In genomic region chr16:87627542-87628245, GRCh38 we compare ENCODE assay signal across 1 cellular context.
TF ChIP-seq lines count a peak whose summit lies in the region.

No MANE protein-coding gene starts in this region.

TF ChIP-seq in GM23338, 12 proteins besides CTCF, POLR2A, EP300 and RAD21 (continued from another document):
- no peak for TF ChIP-seq NANOG (IDR thresholded peaks at IDR 0.05; ENCODE audit: borderline replicate concordance)
- TF ChIP-seq, protein P1, sequence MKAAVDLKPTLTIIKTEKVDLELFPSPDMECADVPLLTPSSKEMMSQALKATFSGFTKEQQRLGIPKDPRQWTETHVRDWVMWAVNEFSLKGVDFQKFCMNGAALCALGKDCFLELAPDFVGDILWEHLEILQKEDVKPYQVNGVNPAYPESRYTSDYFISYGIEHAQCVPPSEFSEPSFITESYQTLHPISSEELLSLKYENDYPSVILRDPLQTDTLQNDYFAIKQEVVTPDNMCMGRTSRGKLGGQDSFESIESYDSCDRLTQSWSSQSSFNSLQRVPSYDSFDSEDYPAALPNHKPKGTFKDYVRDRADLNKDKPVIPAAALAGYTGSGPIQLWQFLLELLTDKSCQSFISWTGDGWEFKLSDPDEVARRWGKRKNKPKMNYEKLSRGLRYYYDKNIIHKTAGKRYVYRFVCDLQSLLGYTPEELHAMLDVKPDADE (IDR thresholded peaks at IDR 0.05), result no peak
- TF ChIP-seq EZH2 (IDR thresholded peaks at IDR 0.05; ENCODE audit: low read depth, unreplicated experiment), result no peak
- TF ChIP-seq EZH2phosphoT487 (IDR thresholded peaks at IDR 0.05; ENCODE audit: unreplicated experiment), result no peak
- TF ChIP-seq ZNF114 (CRISPR knock-in tag; IDR thresholded peaks at IDR 0.05), result no peak
- no peak for TF ChIP-seq POLR2AphosphoS5 (IDR thresholded peaks at IDR 0.05; ENCODE audit: low read depth)
- no peak for TF ChIP-seq ZNF331 (CRISPR knock-in tag; IDR thresholded peaks at IDR 0.05; ENCODE audit: low read depth)
- no peak for TF ChIP-seq STAT1 (IDR thresholded peaks at IDR 0.05; ENCODE audit: unreplicated experiment)
- no peak for TF ChIP-seq JUNB (IDR thresholded peaks at IDR 0.05; ENCODE audit: unreplicated experiment)
- no peak for TF ChIP-seq ZNF462 (CRISPR knock-in tag; IDR thresholded peaks at IDR 0.05)
